ENCODE assay signal across 15 cellular contexts in genomic region chr12:90281156-90281868, GRCh38.
"Had no signal": no experiment of that assay in that cellular context is flagged by ENCODE, and none has a peak within 500 bp of the region (broad histone marks: within the 10 kb centered on the region; RNA-seq: fewer than 3 reads in every experiment).

No MANE protein-coding gene starts in this region.

- H3K27ac ChIP-seq: adrenal gland, stomach, testis had no signal

- DNase-seq: activated T-cell treated with anti-CD3 and anti-CD28 coated beads for 4 hours; adrenal gland; hippocampal formation; kidney; mesendoderm; nucleus accumbens; posterior cingulate gyrus; retina; stimulated activated CD4-positive, alpha-beta T cell treated with anti-CD3 and anti-CD28 coated beads, Interleukin-4, amount 100 ng/mL, for 1 hour; stomach; testis had no signal

- H3K27me3 ChIP-seq: adrenal gland, stomach, testis had no signal

- H3K4me3 ChIP-seq: adrenal gland, stomach, testis had no signal

- H3K36me3 ChIP-seq: adrenal gland, stomach had no signal

- H3K4me1 Mint-ChIP-seq: nephron had no signal

- H3K27ac Mint-ChIP-seq: nephron; T-helper 2 cell treated with Interferon-gamma antibody and Interleukin-4, amounts not matched to agents 5 μg/mL and 100 μg/mL, for 36 hours had no signal

- H3K4me1 ChIP-seq: adrenal gland, stomach, testis had no signal

- H3K4me3 Mint-ChIP-seq: nephron; T-helper 2 cell treated with Interferon-gamma antibody and Interleukin-4, amounts not matched to agents 5 μg/mL and 100 μg/mL, for 36 hours had no signal

- FAIRE-seq: colon, endometrium, kidney had no signal

- H3K9me3 ChIP-seq: testis had no signal
